Comparison of ENCODE assay signal across 1 cellular context in the genomic region with DNA sequence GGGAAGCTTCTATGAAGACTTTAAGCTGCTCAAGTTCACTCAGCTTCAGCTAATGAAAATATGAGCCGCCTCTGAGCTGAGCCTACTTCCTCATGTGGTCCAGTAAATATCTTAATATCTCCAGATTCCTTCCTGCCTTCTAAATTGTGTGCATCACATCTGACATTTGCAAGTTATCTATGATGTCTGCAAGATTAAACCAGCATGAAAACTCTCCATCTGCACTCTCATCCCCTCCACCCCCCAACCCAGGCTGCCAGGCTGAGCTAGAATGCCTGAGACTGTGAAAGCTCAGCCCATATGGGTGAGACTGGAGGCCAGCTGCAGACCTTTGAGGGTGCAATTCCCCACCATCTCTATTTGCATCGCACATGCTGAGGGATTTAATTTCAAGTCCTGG.
A peak's percentile ranks its signal among the peaks of the same experiment; 100 is the strongest.
TF ChIP-seq lines count a peak whose summit lies in the region.

No MANE protein-coding gene starts in this region.

TF ChIP-seq in SK-N-SH, 30 proteins besides CTCF, POLR2A, EP300 and RAD21 (continued from another document):
- no peak for TF ChIP-seq FOSL2 (IDR thresholded peaks at IDR 0.05; ENCODE audit: borderline replicate concordance, low read depth)
- TF ChIP-seq, protein P1, sequence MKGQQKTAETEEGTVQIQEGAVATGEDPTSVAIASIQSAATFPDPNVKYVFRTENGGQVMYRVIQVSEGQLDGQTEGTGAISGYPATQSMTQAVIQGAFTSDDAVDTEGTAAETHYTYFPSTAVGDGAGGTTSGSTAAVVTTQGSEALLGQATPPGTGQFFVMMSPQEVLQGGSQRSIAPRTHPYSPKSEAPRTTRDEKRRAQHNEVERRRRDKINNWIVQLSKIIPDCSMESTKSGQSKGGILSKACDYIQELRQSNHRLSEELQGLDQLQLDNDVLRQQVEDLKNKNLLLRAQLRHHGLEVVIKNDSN (IDR thresholded peaks at IDR 0.05; ENCODE audit: borderline replicate concordance, low read depth), result no peak
- no peak for TF ChIP-seq FOXM1 (IDR thresholded peaks at IDR 0.05; ENCODE audit: low read depth)
- peak; percentile 85 for TF ChIP-seq RCOR1 (IDR thresholded peaks at IDR 0.05; ENCODE audit: low read length)
